Comparison of ENCODE assay signal across 17 cellular contexts in genomic region chr3:65146149-65146548, GRCh38.
DNase-seq lines count a peak whose midpoint lies in the region; ATAC-seq, FAIRE-seq and TF ChIP-seq lines count a peak whose summit lies in the region.
"Had no signal": no experiment of that assay in that cellular context is flagged by ENCODE, and none has a peak within 500 bp of the region (broad histone marks: within the 10 kb centered on the region; RNA-seq: fewer than 3 reads in every experiment).

No MANE protein-coding gene starts in this region.

- no peak overlapping the region for H2AFZ ChIP-seq in GM23338
- no peak overlapping the region for H2AFZ ChIP-seq in neural progenitor cell (replicated peaks)

- H3K27ac ChIP-seq in GM23338 (ENCODE audit: low read depth): peak overlapping the region; percentile 63
- H3K27ac ChIP-seq in foreskin keratinocyte: peak overlapping the region; percentile 96
- no peak overlapping the region for H3K27ac ChIP-seq in neural progenitor cell
- H3K27ac ChIP-seq: cardiac muscle cell, right lobe of liver had no signal

- H3K36me3 Mint-ChIP-seq in GM23338 (ENCODE audit: low read depth) (peaks cover 3% of the 10 kb centered on the region; the same call in 1 of the 3 replicates), neural progenitor cell (no peaks in the 10 kb centered on the region)

- no peaks in the 10 kb centered on the region for H3F3A ChIP-seq in GM23338 (replicated peaks; ENCODE audit: low read depth)
- no peaks in the 10 kb centered on the region for H3F3A ChIP-seq in neural progenitor cell (ENCODE audit: low read depth)

- peaks cover 35% of the 10 kb centered on the region for H3K4me1 ChIP-seq in GM23338 (ENCODE audit: insufficient read depth)
- peaks cover 23% of the 10 kb centered on the region for H3K4me1 ChIP-seq in foreskin keratinocyte
- peaks cover 14% of the 10 kb centered on the region for H3K4me1 ChIP-seq in neural progenitor cell
- H3K4me1 ChIP-seq: right lobe of liver had no signal

- no peaks in the 10 kb centered on the region for H3K9me3 ChIP-seq in neural progenitor cell (ENCODE audit: low read depth)
- H3K9me3 ChIP-seq: right lobe of liver had no signal

- H3K79me2 ChIP-seq in GM23338 (replicated peaks; ENCODE audit: insufficient read depth) (no peaks in the 10 kb centered on the region), neural progenitor cell (ENCODE audit: low read depth) (no peaks in the 10 kb centered on the region)

- H3K27me3 Mint-ChIP-seq in GM23338 (ENCODE audit: insufficient read depth, low read depth, poor library complexity) (peaks cover 5% of the 10 kb centered on the region), neural progenitor cell (ENCODE audit: insufficient read depth, low read depth) (no peaks in the 10 kb centered on the region)
- H3K27me3 Mint-ChIP-seq: activated CD4-positive, alpha-beta T cell treated with anti-CD3 and anti-CD28 coated beads for 36 hours; stimulated activated naive CD8-positive, alpha-beta T cell treated with anti-CD3 and anti-CD28 coated beads, Interleukin-15, Interleukin-2, amounts not matched to agents 100 ng/mL and 50 ng/mL, for 24 hours had no signal

- H3K9ac ChIP-seq in neural progenitor cell: no peak overlapping the region

- peaks cover 9% of the 10 kb centered on the region for H3K9me2 ChIP-seq in GM23338 (ENCODE audit: insufficient read depth)

- H3K4me2 ChIP-seq in GM23338: peak overlapping the region; percentile 16; the same call in 1 of the 2 replicates
- H3K4me2 ChIP-seq in neural progenitor cell: no peak overlapping the region

- H3K4me3 ChIP-seq in GM23338 (no peak overlapping the region), neural progenitor cell (no peak overlapping the region)
- H3K4me3 ChIP-seq: cardiac muscle cell, right lobe of liver had no signal

- no peaks in the 10 kb centered on the region; the same call in 2 of the 3 replicates for H3K9me3 Mint-ChIP-seq in GM23338
- H3K9me3 Mint-ChIP-seq in neural progenitor cell: no peaks in the 10 kb centered on the region

- ATAC-seq in GM23338 (peak; percentile 76), foreskin keratinocyte (peak; percentile 97)
- ATAC-seq: activated CD4-positive, alpha-beta T cell treated with anti-CD3 and anti-CD28 coated beads for 36 hours had no signal

- H3K4me3 Mint-ChIP-seq in GM23338 (no peak overlapping the region), neural progenitor cell (no peak overlapping the region)
- H3K4me3 Mint-ChIP-seq: activated CD4-positive, alpha-beta T cell treated with anti-CD3 and anti-CD28 coated beads for 36 hours; stimulated activated naive CD8-positive, alpha-beta T cell treated with anti-CD3 and anti-CD28 coated beads, Interleukin-15, Interleukin-2, amounts not matched to agents 100 ng/mL and 50 ng/mL, for 24 hours had no signal

- no peak for TF ChIP-seq CTCF in GM23338 (conservative IDR thresholded peaks at IDR 0.05; ENCODE audit: low read depth in 2 of 2)
- TF ChIP-seq CTCF in foreskin keratinocyte (conservative IDR thresholded peaks at IDR 0.05): no peak
- TF ChIP-seq CTCF in neural progenitor cell (IDR thresholded peaks at IDR 0.05): no peak

- H3K27ac Mint-ChIP-seq in GM23338 (peak overlapping the region; percentile 79; the same call in 1 of the 2 replicates), neural progenitor cell (no peak overlapping the region)
- H3K27ac Mint-ChIP-seq: activated CD4-positive, alpha-beta T cell treated with anti-CD3 and anti-CD28 coated beads for 36 hours; stimulated activated naive CD8-positive, alpha-beta T cell treated with anti-CD3 and anti-CD28 coated beads, Interleukin-15, Interleukin-2, amounts not matched to agents 100 ng/mL and 50 ng/mL, for 24 hours had no signal

- peak; percentile 53 for FAIRE-seq in RCC 7860 (lab: Jason Lieb, UNC)

- H3K36me3 ChIP-seq in GM23338 (ENCODE audit: insufficient read depth): no peaks in the 10 kb centered on the region
- H3K36me3 ChIP-seq in neural progenitor cell: no peaks in the 10 kb centered on the region
- H3K36me3 ChIP-seq: cardiac muscle cell, right lobe of liver had no signal

- DNase-seq in GM23338 (ENCODE audit: low spot score) (peak; percentile 86), RCC 7860 (ENCODE audit: low spot score) (peak; percentile 74), foreskin keratinocyte (peak; percentile 100), neural progenitor cell (ENCODE audit: low spot score) (peak; percentile 3), NCI-H1436 treated with DMSO at 0.1 percent for 48 hours (lab: John Stamatoyannopoulos, UW) (no peak), RPMI8226 (no peak), NCI-H526 (lab: John Stamatoyannopoulos, UW) (no peak)
- DNase-seq in activated CD4-positive, alpha-beta T cell treated with anti-CD3 and anti-CD28 coated beads for 4 hours: no peak
- DNase-seq: activated CD4-positive, alpha-beta T cell treated with anti-CD3 and anti-CD28 coated beads for 36 hours; activated effector memory CD4-positive, alpha-beta T cell treated with anti-CD3 and anti-CD28 coated beads, Interleukin-2, amount 50 U/mL, for 16 hours; C1 segment of cervical spinal cord; Karpas-422; NCI-H2029 treated with DMSO at 0.1 percent for 48 hours; right lobe of liver; T-helper 1 cell had no signal

- H3K4me1 Mint-ChIP-seq in GM23338: peaks cover 39% of the 10 kb centered on the region
- H3K4me1 Mint-ChIP-seq in neural progenitor cell: peaks cover 6% of the 10 kb centered on the region
- H3K4me1 Mint-ChIP-seq: activated CD4-positive, alpha-beta T cell treated with anti-CD3 and anti-CD28 coated beads for 36 hours had no signal

- no peaks in the 10 kb centered on the region for H3K27me3 ChIP-seq in GM23338 (ENCODE audit: insufficient read depth)
- no peaks in the 10 kb centered on the region for H3K27me3 ChIP-seq in foreskin keratinocyte
- no peaks in the 10 kb centered on the region for H3K27me3 ChIP-seq in neural progenitor cell
- H3K27me3 ChIP-seq: cardiac muscle cell, right lobe of liver had no signal

- H4K20me1 ChIP-seq in GM23338 (replicated peaks; ENCODE audit: insufficient read depth) (no peaks in the 10 kb centered on the region), neural progenitor cell (ENCODE audit: low read depth) (no peaks in the 10 kb centered on the region)

TF ChIP-seq in GM23338, 12 proteins besides CTCF, POLR2A, EP300 and RAD21:
- TF ChIP-seq NANOG (IDR thresholded peaks at IDR 0.05; ENCODE audit: borderline replicate concordance) (peak; percentile 88), ZNF462 (CRISPR knock-in tag; IDR thresholded peaks at IDR 0.05) (peak; percentile 76), POLR2AphosphoS5 (IDR thresholded peaks at IDR 0.05; ENCODE audit: low read depth) (no peak)

Comparison
In these comparisons a context has a peak if more than half of its experiments do, and no peak if none do; other contexts are left out.
1. DNase-seq: peak in GM23338 (single experiment), RCC 7860 (single experiment), foreskin keratinocyte (2 of 2) and neural progenitor cell (single experiment); none in NCI-H1436 treated with DMSO at 0.1 percent for 48 hours (single experiment), activated CD4-positive, alpha-beta T cell treated with anti-CD3 and anti-CD28 coated beads for 4 hours (0 of 2), RPMI8226 (single experiment) and NCI-H526 (0 of 2).